14 cellular contexts compared by ENCODE assay signal in genomic region chr15:29122506-29122905, GRCh38.
DNase-seq lines count a peak whose midpoint lies in the region; ATAC-seq and TF ChIP-seq lines count a peak whose summit lies in the region.
"Had no signal": no experiment of that assay in that cellular context is flagged by ENCODE, and none has a peak within 500 bp of the region (broad histone marks: within the 10 kb centered on the region; RNA-seq: fewer than 3 reads in every experiment).

No MANE protein-coding gene starts in this region.

- no peak for ATAC-seq in left ventricle myocardium superior
- ATAC-seq: HepG2 had no signal

- H3K4me1 Mint-ChIP-seq in chondrocyte (ENCODE audit: low read depth): peaks cover 9% of the 10 kb centered on the region
- peaks cover 35% of the 10 kb centered on the region for H3K4me1 Mint-ChIP-seq in neural progenitor cell
- H3K4me1 Mint-ChIP-seq: CD4-positive, alpha-beta memory T cell had no signal

- TF ChIP-seq CTCF in chondrocyte (IDR thresholded peaks at IDR 0.05) (no peak), neural progenitor cell (IDR thresholded peaks at IDR 0.05) (no peak), GM20000 (IDR thresholded peaks at IDR 0.05; ENCODE audit: extremely low read depth, missing control alignments) (no peak)

- H2AFZ ChIP-seq in neural progenitor cell (replicated peaks): no peak overlapping the region

- H3F3A ChIP-seq in neural progenitor cell (ENCODE audit: low read depth): peaks cover 4% of the 10 kb centered on the region

- H3K27me3 ChIP-seq in neural progenitor cell: no peaks in the 10 kb centered on the region

- DNase-seq in left ventricle myocardium superior (peak; percentile 5), cardiac septum (ENCODE audit: low spot score) (no peak), chondrocyte (ENCODE audit: low spot score) (peak; percentile 69), neural progenitor cell (ENCODE audit: low spot score) (peak; percentile 50), amygdala (lab: John Stamatoyannopoulos, UW) (no peak), GM20000 (ENCODE audit: low spot score) (no peak)
- DNase-seq in stimulated activated CD4-positive, alpha-beta T cell treated with anti-CD3 and anti-CD28 coated beads, Interleukin-1b, Interleukin-23, amount 100 ng/mL, for 48 hours: no peak
- DNase-seq: ACHN; CD4-positive, alpha-beta memory T cell; DMS79; GOT3; H9 had no signal

- no peak overlapping the region for H3K4me3 ChIP-seq in neural progenitor cell

- H3K9me3 Mint-ChIP-seq in chondrocyte (ENCODE audit: low read depth) (no peaks in the 10 kb centered on the region), neural progenitor cell (no peaks in the 10 kb centered on the region)
- H3K9me3 Mint-ChIP-seq: CD4-positive, alpha-beta memory T cell; H9 had no signal

- H3K4me1 ChIP-seq in neural progenitor cell: peaks cover 24% of the 10 kb centered on the region

- no peaks in the 10 kb centered on the region for H3K36me3 Mint-ChIP-seq in chondrocyte (ENCODE audit: low read depth)
- H3K36me3 Mint-ChIP-seq in neural progenitor cell: no peaks in the 10 kb centered on the region
- H3K36me3 Mint-ChIP-seq: CD4-positive, alpha-beta memory T cell had no signal

- H3K79me2 ChIP-seq in neural progenitor cell (ENCODE audit: low read depth): no peaks in the 10 kb centered on the region

- H4K20me1 ChIP-seq in neural progenitor cell (ENCODE audit: low read depth): no peaks in the 10 kb centered on the region

- H3K27ac Mint-ChIP-seq in chondrocyte (ENCODE audit: unreplicated experiment) (no peak overlapping the region), neural progenitor cell (peak overlapping the region; percentile 78)
- H3K27ac Mint-ChIP-seq: H9 had no signal

- H3K27ac ChIP-seq in neural progenitor cell: no peak overlapping the region
- H3K27ac ChIP-seq: C4-2B had no signal

- H3K4me3 Mint-ChIP-seq in chondrocyte (ENCODE audit: unreplicated experiment) (no peak overlapping the region), neural progenitor cell (no peak overlapping the region)
- H3K4me3 Mint-ChIP-seq: CD4-positive, alpha-beta memory T cell; H9 had no signal

- H3K4me2 ChIP-seq in neural progenitor cell: peak overlapping the region; percentile 32

- H3K9ac ChIP-seq in neural progenitor cell: no peak overlapping the region

- H3K9me3 ChIP-seq in neural progenitor cell (ENCODE audit: low read depth): no peaks in the 10 kb centered on the region

- intact Hi-C loops in left ventricle myocardium superior (cut with micrococcal nuclease) (no loop called here), cardiac septum (cut with DNase I) (no loop called here)

- H3K27me3 Mint-ChIP-seq in chondrocyte (ENCODE audit: low read depth) (no peaks in the 10 kb centered on the region), neural progenitor cell (ENCODE audit: insufficient read depth, low read depth) (peaks cover 2% of the 10 kb centered on the region)

- H3K36me3 ChIP-seq in neural progenitor cell: no peaks in the 10 kb centered on the region

Comparison
In these comparisons a context has a peak if more than half of its experiments do, and no peak if none do; other contexts are left out.
1. DNase-seq: peak in left ventricle myocardium superior (single experiment), chondrocyte (single experiment) and neural progenitor cell (single experiment); none in cardiac septum (single experiment), stimulated activated CD4-positive, alpha-beta T cell treated with anti-CD3 and anti-CD28 coated beads, Interleukin-1b, Interleukin-23, amount 100 ng/mL, for 48 hours (single experiment), amygdala (0 of 56) and GM20000 (single experiment).